In the genomic region with DNA sequence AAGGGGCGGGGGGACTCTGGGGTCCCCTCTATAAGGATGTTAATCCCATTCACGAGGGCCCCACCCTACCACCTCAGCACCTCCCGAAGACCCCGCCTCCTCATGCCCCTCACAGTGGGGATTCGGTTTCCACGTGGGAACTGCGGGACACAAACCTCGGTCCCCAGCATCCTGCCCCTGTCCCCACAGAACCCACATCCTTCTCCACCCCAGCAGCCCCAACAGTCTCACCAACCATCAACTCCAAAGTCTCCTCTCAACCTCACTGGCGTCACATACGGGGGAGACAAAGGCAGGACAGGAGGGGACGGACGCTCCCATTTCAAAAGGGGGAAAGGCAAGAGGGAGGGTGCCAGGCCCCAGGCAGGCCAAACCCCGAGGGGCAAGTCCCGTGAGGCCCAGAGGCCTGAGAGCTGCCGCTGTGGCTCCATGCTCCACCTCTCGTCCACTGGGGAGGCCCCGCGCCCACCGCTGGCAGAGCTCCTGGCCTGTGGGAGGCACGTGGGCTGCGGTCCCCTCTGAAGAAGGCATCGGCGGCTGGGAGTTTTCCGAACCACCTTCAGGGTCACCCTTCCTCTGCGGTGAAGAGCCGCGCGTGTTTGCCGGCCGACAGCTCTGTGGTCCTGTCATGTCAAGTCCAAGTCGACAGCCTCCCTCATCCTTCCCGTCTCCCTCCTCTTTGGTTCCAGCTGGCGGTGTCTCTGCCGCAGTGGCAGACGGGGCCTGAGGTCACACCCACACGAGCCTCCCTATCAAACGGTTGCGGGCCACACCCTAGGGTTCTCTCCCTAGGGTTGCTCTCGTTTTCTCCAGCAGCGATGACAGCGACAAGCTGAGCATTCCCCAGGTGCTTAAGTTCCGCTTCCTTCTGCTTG, we compare ENCODE assay signal across 1 cellular context.
TF ChIP-seq lines count a peak whose summit lies in the region.

No MANE protein-coding gene starts in this region.

TF ChIP-seq in K562, 482 proteins besides CTCF, POLR2A, EP300 and RAD21 (continued from another document and continues in another):
- TF ChIP-seq ZNF77 (CRISPR knock-in tag; IDR thresholded peaks at IDR 0.05) (no peak), HSF4 (CRISPR knock-in tag; IDR thresholded peaks at IDR 0.05; ENCODE audit: borderline replicate concordance) (no peak), TAF7 (tag; IDR thresholded peaks at IDR 0.05) (no peak), SP1 (CRISPR knock-in tag; IDR thresholded peaks at IDR 0.05) (no peak), ZNF232 (CRISPR knock-in tag; IDR thresholded peaks at IDR 0.05) (no peak), NR4A1 (CRISPR knock-in tag; IDR thresholded peaks at IDR 0.05) (peak; percentile 89), NR4A1 (tag; IDR thresholded peaks at IDR 0.05) (peak; percentile 58; the same call in 1 of the 2 replicates), ZNF384 (IDR thresholded peaks at IDR 0.05; ENCODE audit: low read depth, low read length) (no peak), ZNF174 (CRISPR knock-in tag; IDR thresholded peaks at IDR 0.05) (no peak), ZBTB17 (CRISPR knock-in tag; IDR thresholded peaks at IDR 0.05) (no peak), FOS (IDR thresholded peaks at IDR 0.05; ENCODE audit: extremely low read depth, insufficient read length) (no peak), LCOR (CRISPR knock-in tag; IDR thresholded peaks at IDR 0.05) (no peak), NFYB (IDR thresholded peaks at IDR 0.05; ENCODE audit: extremely low read depth, insufficient read length) (no peak), RFX5 (IDR thresholded peaks at IDR 0.05; ENCODE audit: low read depth, low read length) (no peak), PHF20 (IDR thresholded peaks at IDR 0.05; ENCODE audit: partially characterized antibody) (no peak), SMC3 (conservative IDR thresholded peaks at IDR 0.05; ENCODE audit: insufficient read depth, low read depth, low read length) (no peak), PTBP1 (IDR thresholded peaks at IDR 0.05; ENCODE audit: low read depth, low read length) (no peak), ARID2 (IDR thresholded peaks at IDR 0.05) (no peak), ZNF551 (CRISPR knock-in tag; IDR thresholded peaks at IDR 0.05) (no peak), RAD51 (IDR thresholded peaks at IDR 0.05; ENCODE audit: borderline replicate concordance, low read depth) (no peak; the same call in 1 of the 2 replicates), MAFF (IDR thresholded peaks at IDR 0.05; ENCODE audit: low read length) (no peak), TFAM (CRISPR knock-in tag; conservative IDR thresholded peaks at IDR 0.05) (no peak), ZFP30 (CRISPR knock-in tag; IDR thresholded peaks at IDR 0.05; ENCODE audit: borderline replicate concordance) (no peak), NFATC3 (IDR thresholded peaks at IDR 0.05) (no peak), ZNF224 (CRISPR knock-in tag; IDR thresholded peaks at IDR 0.05) (no peak), YY1 (IDR thresholded peaks at IDR 0.05; ENCODE audit: borderline replicate concordance in 1 of 3, control insufficient read depth in 1 of 3, extremely low read depth in 1 of 3, insufficient read depth in 3 of 3, insufficient read length in 1 of 3, insufficient replicate concordance in 2 of 3, low read depth in 1 of 3, low read length in 2 of 3) (no peak), TARDBP (IDR thresholded peaks at IDR 0.05) (no peak), ZNF121 (CRISPR knock-in tag; conservative IDR thresholded peaks at IDR 0.05) (no peak), ZNF707 (CRISPR knock-in tag; conservative IDR thresholded peaks at IDR 0.05) (no peak)
- TF ChIP-seq, protein P1, sequence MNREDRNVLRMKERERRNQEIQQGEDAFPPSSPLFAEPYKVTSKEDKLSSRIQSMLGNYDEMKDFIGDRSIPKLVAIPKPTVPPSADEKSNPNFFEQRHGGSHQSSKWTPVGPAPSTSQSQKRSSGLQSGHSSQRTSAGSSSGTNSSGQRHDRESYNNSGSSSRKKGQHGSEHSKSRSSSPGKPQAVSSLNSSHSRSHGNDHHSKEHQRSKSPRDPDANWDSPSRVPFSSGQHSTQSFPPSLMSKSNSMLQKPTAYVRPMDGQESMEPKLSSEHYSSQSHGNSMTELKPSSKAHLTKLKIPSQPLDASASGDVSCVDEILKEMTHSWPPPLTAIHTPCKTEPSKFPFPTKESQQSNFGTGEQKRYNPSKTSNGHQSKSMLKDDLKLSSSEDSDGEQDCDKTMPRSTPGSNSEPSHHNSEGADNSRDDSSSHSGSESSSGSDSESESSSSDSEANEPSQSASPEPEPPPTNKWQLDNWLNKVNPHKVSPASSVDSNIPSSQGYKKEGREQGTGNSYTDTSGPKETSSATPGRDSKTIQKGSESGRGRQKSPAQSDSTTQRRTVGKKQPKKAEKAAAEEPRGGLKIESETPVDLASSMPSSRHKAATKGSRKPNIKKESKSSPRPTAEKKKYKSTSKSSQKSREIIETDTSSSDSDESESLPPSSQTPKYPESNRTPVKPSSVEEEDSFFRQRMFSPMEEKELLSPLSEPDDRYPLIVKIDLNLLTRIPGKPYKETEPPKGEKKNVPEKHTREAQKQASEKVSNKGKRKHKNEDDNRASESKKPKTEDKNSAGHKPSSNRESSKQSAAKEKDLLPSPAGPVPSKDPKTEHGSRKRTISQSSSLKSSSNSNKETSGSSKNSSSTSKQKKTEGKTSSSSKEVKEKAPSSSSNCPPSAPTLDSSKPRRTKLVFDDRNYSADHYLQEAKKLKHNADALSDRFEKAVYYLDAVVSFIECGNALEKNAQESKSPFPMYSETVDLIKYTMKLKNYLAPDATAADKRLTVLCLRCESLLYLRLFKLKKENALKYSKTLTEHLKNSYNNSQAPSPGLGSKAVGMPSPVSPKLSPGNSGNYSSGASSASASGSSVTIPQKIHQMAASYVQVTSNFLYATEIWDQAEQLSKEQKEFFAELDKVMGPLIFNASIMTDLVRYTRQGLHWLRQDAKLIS (CRISPR knock-in tag; IDR thresholded peaks at IDR 0.05), result no peak
- TF ChIP-seq, protein P2, sequence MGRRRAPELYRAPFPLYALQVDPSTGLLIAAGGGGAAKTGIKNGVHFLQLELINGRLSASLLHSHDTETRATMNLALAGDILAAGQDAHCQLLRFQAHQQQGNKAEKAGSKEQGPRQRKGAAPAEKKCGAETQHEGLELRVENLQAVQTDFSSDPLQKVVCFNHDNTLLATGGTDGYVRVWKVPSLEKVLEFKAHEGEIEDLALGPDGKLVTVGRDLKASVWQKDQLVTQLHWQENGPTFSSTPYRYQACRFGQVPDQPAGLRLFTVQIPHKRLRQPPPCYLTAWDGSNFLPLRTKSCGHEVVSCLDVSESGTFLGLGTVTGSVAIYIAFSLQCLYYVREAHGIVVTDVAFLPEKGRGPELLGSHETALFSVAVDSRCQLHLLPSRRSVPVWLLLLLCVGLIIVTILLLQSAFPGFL (CRISPR knock-in tag; IDR thresholded peaks at IDR 0.05), result no peak
- TF ChIP-seq, protein P3, sequence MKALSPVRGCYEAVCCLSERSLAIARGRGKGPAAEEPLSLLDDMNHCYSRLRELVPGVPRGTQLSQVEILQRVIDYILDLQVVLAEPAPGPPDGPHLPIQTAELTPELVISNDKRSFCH (CRISPR knock-in tag; IDR thresholded peaks at IDR 0.05), result no peak
- TF ChIP-seq, protein P3 (tag; IDR thresholded peaks at IDR 0.05), result peak; percentile 46; the same call in 1 of the 2 replicates
- TF ChIP-seq, protein P4, sequence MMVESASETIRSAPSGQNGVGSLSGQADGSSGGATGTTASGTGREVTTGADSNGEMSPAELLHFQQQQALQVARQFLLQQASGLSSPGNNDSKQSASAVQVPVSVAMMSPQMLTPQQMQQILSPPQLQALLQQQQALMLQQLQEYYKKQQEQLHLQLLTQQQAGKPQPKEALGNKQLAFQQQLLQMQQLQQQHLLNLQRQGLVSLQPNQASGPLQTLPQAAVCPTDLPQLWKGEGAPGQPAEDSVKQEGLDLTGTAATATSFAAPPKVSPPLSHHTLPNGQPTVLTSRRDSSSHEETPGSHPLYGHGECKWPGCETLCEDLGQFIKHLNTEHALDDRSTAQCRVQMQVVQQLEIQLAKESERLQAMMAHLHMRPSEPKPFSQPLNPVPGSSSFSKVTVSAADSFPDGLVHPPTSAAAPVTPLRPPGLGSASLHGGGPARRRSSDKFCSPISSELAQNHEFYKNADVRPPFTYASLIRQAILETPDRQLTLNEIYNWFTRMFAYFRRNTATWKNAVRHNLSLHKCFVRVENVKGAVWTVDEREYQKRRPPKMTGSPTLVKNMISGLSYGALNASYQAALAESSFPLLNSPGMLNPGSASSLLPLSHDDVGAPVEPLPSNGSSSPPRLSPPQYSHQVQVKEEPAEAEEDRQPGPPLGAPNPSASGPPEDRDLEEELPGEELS (CRISPR knock-in tag; IDR thresholded peaks at IDR 0.05; ENCODE audit: borderline replicate concordance), result no peak
- TF ChIP-seq, protein P5, sequence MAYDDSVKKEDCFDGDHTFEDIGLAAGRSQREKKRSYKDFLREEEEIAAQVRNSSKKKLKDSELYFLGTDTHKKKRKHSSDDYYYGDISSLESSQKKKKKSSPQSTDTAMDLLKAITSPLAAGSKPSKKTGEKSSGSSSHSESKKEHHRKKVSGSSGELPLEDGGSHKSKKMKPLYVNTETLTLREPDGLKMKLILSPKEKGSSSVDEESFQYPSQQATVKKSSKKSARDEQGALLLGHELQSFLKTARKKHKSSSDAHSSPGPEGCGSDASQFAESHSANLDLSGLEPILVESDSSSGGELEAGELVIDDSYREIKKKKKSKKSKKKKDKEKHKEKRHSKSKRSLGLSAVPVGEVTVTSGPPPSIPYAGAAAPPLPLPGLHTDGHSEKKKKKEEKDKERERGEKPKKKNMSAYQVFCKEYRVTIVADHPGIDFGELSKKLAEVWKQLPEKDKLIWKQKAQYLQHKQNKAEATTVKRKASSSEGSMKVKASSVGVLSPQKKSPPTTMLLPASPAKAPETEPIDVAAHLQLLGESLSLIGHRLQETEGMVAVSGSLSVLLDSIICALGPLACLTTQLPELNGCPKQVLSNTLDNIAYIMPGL (CRISPR knock-in tag; IDR thresholded peaks at IDR 0.05), result no peak
- TF ChIP-seq, protein P6, sequence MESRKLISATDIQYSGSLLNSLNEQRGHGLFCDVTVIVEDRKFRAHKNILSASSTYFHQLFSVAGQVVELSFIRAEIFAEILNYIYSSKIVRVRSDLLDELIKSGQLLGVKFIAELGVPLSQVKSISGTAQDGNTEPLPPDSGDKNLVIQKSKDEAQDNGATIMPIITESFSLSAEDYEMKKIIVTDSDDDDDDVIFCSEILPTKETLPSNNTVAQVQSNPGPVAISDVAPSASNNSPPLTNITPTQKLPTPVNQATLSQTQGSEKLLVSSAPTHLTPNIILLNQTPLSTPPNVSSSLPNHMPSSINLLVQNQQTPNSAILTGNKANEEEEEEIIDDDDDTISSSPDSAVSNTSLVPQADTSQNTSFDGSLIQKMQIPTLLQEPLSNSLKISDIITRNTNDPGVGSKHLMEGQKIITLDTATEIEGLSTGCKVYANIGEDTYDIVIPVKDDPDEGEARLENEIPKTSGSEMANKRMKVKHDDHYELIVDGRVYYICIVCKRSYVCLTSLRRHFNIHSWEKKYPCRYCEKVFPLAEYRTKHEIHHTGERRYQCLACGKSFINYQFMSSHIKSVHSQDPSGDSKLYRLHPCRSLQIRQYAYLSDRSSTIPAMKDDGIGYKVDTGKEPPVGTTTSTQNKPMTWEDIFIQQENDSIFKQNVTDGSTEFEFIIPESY (CRISPR knock-in tag; IDR thresholded peaks at IDR 0.05), result no peak
- TF ChIP-seq, protein P7, sequence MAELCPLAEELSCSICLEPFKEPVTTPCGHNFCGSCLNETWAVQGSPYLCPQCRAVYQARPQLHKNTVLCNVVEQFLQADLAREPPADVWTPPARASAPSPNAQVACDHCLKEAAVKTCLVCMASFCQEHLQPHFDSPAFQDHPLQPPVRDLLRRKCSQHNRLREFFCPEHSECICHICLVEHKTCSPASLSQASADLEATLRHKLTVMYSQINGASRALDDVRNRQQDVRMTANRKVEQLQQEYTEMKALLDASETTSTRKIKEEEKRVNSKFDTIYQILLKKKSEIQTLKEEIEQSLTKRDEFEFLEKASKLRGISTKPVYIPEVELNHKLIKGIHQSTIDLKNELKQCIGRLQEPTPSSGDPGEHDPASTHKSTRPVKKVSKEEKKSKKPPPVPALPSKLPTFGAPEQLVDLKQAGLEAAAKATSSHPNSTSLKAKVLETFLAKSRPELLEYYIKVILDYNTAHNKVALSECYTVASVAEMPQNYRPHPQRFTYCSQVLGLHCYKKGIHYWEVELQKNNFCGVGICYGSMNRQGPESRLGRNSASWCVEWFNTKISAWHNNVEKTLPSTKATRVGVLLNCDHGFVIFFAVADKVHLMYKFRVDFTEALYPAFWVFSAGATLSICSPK (IDR thresholded peaks at IDR 0.05; ENCODE audit: borderline replicate concordance), result no peak
- TF ChIP-seq, protein P8, sequence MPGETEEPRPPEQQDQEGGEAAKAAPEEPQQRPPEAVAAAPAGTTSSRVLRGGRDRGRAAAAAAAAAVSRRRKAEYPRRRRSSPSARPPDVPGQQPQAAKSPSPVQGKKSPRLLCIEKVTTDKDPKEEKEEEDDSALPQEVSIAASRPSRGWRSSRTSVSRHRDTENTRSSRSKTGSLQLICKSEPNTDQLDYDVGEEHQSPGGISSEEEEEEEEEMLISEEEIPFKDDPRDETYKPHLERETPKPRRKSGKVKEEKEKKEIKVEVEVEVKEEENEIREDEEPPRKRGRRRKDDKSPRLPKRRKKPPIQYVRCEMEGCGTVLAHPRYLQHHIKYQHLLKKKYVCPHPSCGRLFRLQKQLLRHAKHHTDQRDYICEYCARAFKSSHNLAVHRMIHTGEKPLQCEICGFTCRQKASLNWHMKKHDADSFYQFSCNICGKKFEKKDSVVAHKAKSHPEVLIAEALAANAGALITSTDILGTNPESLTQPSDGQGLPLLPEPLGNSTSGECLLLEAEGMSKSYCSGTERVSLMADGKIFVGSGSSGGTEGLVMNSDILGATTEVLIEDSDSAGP (CRISPR knock-in tag; IDR thresholded peaks at IDR 0.05), result no peak
- TF ChIP-seq, protein P9, sequence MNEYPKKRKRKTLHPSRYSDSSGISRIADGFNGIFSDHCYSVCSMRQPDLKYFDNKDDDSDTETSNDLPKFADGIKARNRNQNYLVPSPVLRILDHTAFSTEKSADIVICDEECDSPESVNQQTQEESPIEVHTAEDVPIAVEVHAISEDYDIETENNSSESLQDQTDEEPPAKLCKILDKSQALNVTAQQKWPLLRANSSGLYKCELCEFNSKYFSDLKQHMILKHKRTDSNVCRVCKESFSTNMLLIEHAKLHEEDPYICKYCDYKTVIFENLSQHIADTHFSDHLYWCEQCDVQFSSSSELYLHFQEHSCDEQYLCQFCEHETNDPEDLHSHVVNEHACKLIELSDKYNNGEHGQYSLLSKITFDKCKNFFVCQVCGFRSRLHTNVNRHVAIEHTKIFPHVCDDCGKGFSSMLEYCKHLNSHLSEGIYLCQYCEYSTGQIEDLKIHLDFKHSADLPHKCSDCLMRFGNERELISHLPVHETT (CRISPR knock-in tag; conservative IDR thresholded peaks at IDR 0.05 in 1 of 2, IDR thresholded peaks at IDR 0.05 in 1 of 2), result no peak; a peak in 1 of 4 replicates
- TF ChIP-seq, protein P10, sequence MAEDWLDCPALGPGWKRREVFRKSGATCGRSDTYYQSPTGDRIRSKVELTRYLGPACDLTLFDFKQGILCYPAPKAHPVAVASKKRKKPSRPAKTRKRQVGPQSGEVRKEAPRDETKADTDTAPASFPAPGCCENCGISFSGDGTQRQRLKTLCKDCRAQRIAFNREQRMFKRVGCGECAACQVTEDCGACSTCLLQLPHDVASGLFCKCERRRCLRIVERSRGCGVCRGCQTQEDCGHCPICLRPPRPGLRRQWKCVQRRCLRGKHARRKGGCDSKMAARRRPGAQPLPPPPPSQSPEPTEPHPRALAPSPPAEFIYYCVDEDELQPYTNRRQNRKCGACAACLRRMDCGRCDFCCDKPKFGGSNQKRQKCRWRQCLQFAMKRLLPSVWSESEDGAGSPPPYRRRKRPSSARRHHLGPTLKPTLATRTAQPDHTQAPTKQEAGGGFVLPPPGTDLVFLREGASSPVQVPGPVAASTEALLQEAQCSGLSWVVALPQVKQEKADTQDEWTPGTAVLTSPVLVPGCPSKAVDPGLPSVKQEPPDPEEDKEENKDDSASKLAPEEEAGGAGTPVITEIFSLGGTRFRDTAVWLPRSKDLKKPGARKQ (CRISPR knock-in tag; IDR thresholded peaks at IDR 0.05), result no peak
